ENCODE assay signal across 8 cellular contexts in genomic region chr5:33850100-33850594, GRCh38. TPM values are rescaled to one million over a fixed set of nuclear protein-coding genes. Genes with fewer than 3 reads are reported as not detected.
DNase-seq lines count a peak whose midpoint lies in the region; ATAC-seq, FAIRE-seq and TF ChIP-seq lines count a peak whose summit lies in the region.

No MANE protein-coding gene starts in this region.

- peak; percentile 93 for ATAC-seq in GM21737 (IDR thresholded peaks at IDR 0.05; ENCODE audit: unreplicated experiment)

- peaks cover 60% of the 10 kb centered on the region for H3K27me3 ChIP-seq in WERI-Rb-1 (ENCODE audit: insufficient read depth, low read depth, severe bottlenecking)

- H3K4me3 ChIP-seq in Jurkat, Clone E6-1 (ENCODE audit: low read length), result peak overlapping the region; percentile 4
- no peak overlapping the region for H3K4me3 ChIP-seq in WERI-Rb-1 (ENCODE audit: low read depth, low read length)

- TF ChIP-seq CTCF in progenitor cell of endocrine pancreas (IDR thresholded peaks at IDR 0.05; ENCODE audit: unreplicated experiment), result no peak
- no peak for TF ChIP-seq CTCF in WERI-Rb-1 (IDR thresholded peaks at IDR 0.05; ENCODE audit: low read depth, low read length)

- peak overlapping the region; percentile 35 for H3K4me3 Mint-ChIP-seq in activated naive CD8-positive, alpha-beta T cell
- H3K4me3 Mint-ChIP-seq in progenitor cell of endocrine pancreas (ENCODE audit: low read depth), result no peak overlapping the region

- peak; percentile 42 for DNase-seq in GM12892 (ENCODE audit: insufficient read length)
- peak; percentile 81 for DNase-seq in Jurkat, Clone E6-1 (ENCODE audit: low read depth, low spot score)
- no peak for DNase-seq in progenitor cell of endocrine pancreas (ENCODE audit: low spot score, unreplicated experiment)
- DNase-seq in HuH-7.5 (ENCODE audit: low spot score), result no peak
- DNase-seq in WERI-Rb-1, result no peak
- no peak for DNase-seq in NCI-H446 treated with DMSO at 0.1 percent for 48 hours (lab: John Stamatoyannopoulos, UW)

- FAIRE-seq in GM12892 (lab: Jason Lieb, UNC), result peak; percentile 98

- H3K9me3 ChIP-seq in WERI-Rb-1 (ENCODE audit: severe bottlenecking), result no peaks in the 10 kb centered on the region

- H3K9me3 Mint-ChIP-seq in activated naive CD8-positive, alpha-beta T cell (ENCODE audit: low read depth), result no peaks in the 10 kb centered on the region
- H3K9me3 Mint-ChIP-seq in progenitor cell of endocrine pancreas (ENCODE audit: low read depth), result peaks cover 5% of the 10 kb centered on the region

- peaks cover 9% of the 10 kb centered on the region for H3K4me1 Mint-ChIP-seq in activated naive CD8-positive, alpha-beta T cell (ENCODE audit: low read depth)
- H3K4me1 Mint-ChIP-seq in progenitor cell of endocrine pancreas (ENCODE audit: low read depth), result peaks cover 35% of the 10 kb centered on the region

- H3K36me3 ChIP-seq in WERI-Rb-1, result no peaks in the 10 kb centered on the region

- no peaks in the 10 kb centered on the region for H3K27me3 Mint-ChIP-seq in activated naive CD8-positive, alpha-beta T cell
- no peaks in the 10 kb centered on the region for H3K27me3 Mint-ChIP-seq in progenitor cell of endocrine pancreas

- no peak overlapping the region for H3K27ac ChIP-seq in WERI-Rb-1

- H3K27ac Mint-ChIP-seq in activated naive CD8-positive, alpha-beta T cell, result peak overlapping the region; percentile 7
- peak overlapping the region; percentile 89 for H3K27ac Mint-ChIP-seq in progenitor cell of endocrine pancreas

- TF ChIP-seq POLR2A in GM12892 (IDR thresholded peaks at IDR 0.05; ENCODE audit: low read depth, low read length), result no peak

- no peaks in the 10 kb centered on the region for H3K36me3 Mint-ChIP-seq in activated naive CD8-positive, alpha-beta T cell
- peaks cover 4% of the 10 kb centered on the region for H3K36me3 Mint-ChIP-seq in progenitor cell of endocrine pancreas (ENCODE audit: insufficient read depth)

RNA-seq across cellular contexts. Expression of gene ADAMTS12, which starts 41.6 kb away (rescaled TPM):
- 12.6 TPM for polyA plus RNA-seq in GM12892 (2012; ENCODE audit: missing spikeins)
- not detected for polyA plus RNA-seq in Jurkat, Clone E6-1 (2012; ENCODE audit: insufficient read depth, insufficient read length)
- total RNA-seq in progenitor cell of endocrine pancreas, result 5.2 and 7.8 TPM in 2 replicates

Comparison
In these comparisons a context has a peak if more than half of its experiments do, and no peak if none do; other contexts are left out.
1. DNase-seq: peak in GM12892 (single experiment) and Jurkat, Clone E6-1 (single experiment); none in progenitor cell of endocrine pancreas (single experiment), HuH-7.5 (single experiment), WERI-Rb-1 (single experiment) and NCI-H446 treated with DMSO at 0.1 percent for 48 hours (single experiment).